Comparison of ENCODE assay signal across 30 cellular contexts in genomic region chr6:67885081-67886033, GRCh38.
"Had no signal": no experiment of that assay in that cellular context is flagged by ENCODE, and none has a peak within 500 bp of the region (broad histone marks: within the 10 kb centered on the region; RNA-seq: fewer than 3 reads in every experiment).

No MANE protein-coding gene starts in this region.

- H3K9me3 ChIP-seq: colonic mucosa, gastrocnemius medialis, lower lobe of right lung, right atrium auricular region, testis, tibial artery had no signal

- H3K4me3 ChIP-seq: colonic mucosa, gastrocnemius medialis, lower lobe of right lung, mucosa of descending colon, right atrium auricular region, smooth muscle cell, testis, tibial artery had no signal

- H3K9ac ChIP-seq: parathyroid adenoma had no signal

- H3K4me1 Mint-ChIP-seq: endodermal cell; neural crest cell; stimulated activated effector memory CD8-positive, alpha-beta T cell treated with anti-CD3 and anti-CD28 coated beads, Interleukin-12 subunit alpha, Interleukin-12 subunit beta, amount 100 ng/mL, for 72 hours had no signal

- H3K27ac ChIP-seq: colonic mucosa, epithelial cell of prostate, gastrocnemius medialis, lower lobe of right lung, neutrophil, parathyroid adenoma, right atrium auricular region, testis, tibial artery had no signal

- DNase-seq: colonic mucosa; effector CD8-positive, alpha-beta T cell; endodermal cell; foreskin fibroblast; gastrocnemius medialis; head of caudate nucleus; left ventricle myocardium superior; lower lobe of right lung; mucosa of descending colon; naive B cell; stimulated activated CD4-positive, alpha-beta T cell treated with anti-CD3 and anti-CD28 coated beads, Interleukin-2, amount 100 ng/mL, for 24 hours; stimulated activated CD4-positive, alpha-beta T cell treated with anti-CD3 and anti-CD28 coated beads, Interleukin-4, amount 100 ng/mL, for 24 hours; stimulated activated naive CD4-positive, alpha-beta T cell treated with Interleukin-2 at 50 U/mL for 16 hours; substantia nigra; testis; tibial artery had no signal

- H3K4me3 Mint-ChIP-seq: dendritic cell treated with granulocyte-macrophage colony-stimulating factor and Interleukin-4, amounts not matched to agents 40 ng/mL and 50 ng/mL, for 4 days; endodermal cell; naive B cell; natural killer cell treated with Interleukin-12 subunit alpha and Interleukin-12 subunit beta and Interleukin-15 and Interleukin-18, amount 100 ng/mL, for 72 hours; neural crest cell; stimulated activated effector memory CD8-positive, alpha-beta T cell treated with anti-CD3 and anti-CD28 coated beads, Interleukin-12 subunit alpha, Interleukin-12 subunit beta, amount 100 ng/mL, for 72 hours; type B pancreatic cell had no signal

- H3K4me1 ChIP-seq: colonic mucosa, gastrocnemius medialis, lower lobe of right lung, parathyroid adenoma, right atrium auricular region, testis, tibial artery had no signal

- H3K27me3 Mint-ChIP-seq: dendritic cell treated with granulocyte-macrophage colony-stimulating factor and Interleukin-4, amounts not matched to agents 40 ng/mL and 50 ng/mL, for 4 days; naive B cell; natural killer cell treated with Interleukin-12 subunit alpha and Interleukin-12 subunit beta and Interleukin-15 and Interleukin-18, amount 100 ng/mL, for 72 hours; progenitor cell of endocrine pancreas; type B pancreatic cell had no signal

- H3K27ac Mint-ChIP-seq: dendritic cell treated with granulocyte-macrophage colony-stimulating factor and Interleukin-4, amounts not matched to agents 40 ng/mL and 50 ng/mL, for 4 days; endodermal cell; naive B cell; natural killer cell treated with Interleukin-12 subunit alpha and Interleukin-12 subunit beta and Interleukin-15 and Interleukin-18, amount 100 ng/mL, for 72 hours; progenitor cell of endocrine pancreas; stimulated activated effector memory CD8-positive, alpha-beta T cell treated with anti-CD3 and anti-CD28 coated beads, Interleukin-12 subunit alpha, Interleukin-12 subunit beta, amount 100 ng/mL, for 72 hours; type B pancreatic cell had no signal

- H2AFZ ChIP-seq: parathyroid adenoma had no signal

- H3K4me2 ChIP-seq: smooth muscle cell had no signal

- H3K36me3 Mint-ChIP-seq: naive B cell; stimulated activated effector memory CD8-positive, alpha-beta T cell treated with anti-CD3 and anti-CD28 coated beads, Interleukin-12 subunit alpha, Interleukin-12 subunit beta, amount 100 ng/mL, for 72 hours; type B pancreatic cell had no signal

- H3K27me3 ChIP-seq: colonic mucosa, gastrocnemius medialis, neutrophil, right atrium auricular region, testis, tibial artery had no signal

- FAIRE-seq: keratinocyte had no signal

- ATAC-seq: esophagus mucosa; gastrocnemius medialis; left ventricle myocardium superior; lower lobe of right lung; mucosa of descending colon; natural killer cell treated with Interleukin-12 subunit alpha and Interleukin-12 subunit beta and Interleukin-15 and Interleukin-18, amount 100 ng/mL, for 72 hours; sciatic nerve; stimulated activated effector memory CD8-positive, alpha-beta T cell treated with anti-CD3 and anti-CD28 coated beads, Interleukin-12 subunit alpha, Interleukin-12 subunit beta, amount 100 ng/mL, for 72 hours had no signal

- H3K36me3 ChIP-seq: colonic mucosa, gastrocnemius medialis, lower lobe of right lung, neutrophil, right atrium auricular region, tibial artery had no signal

- H3K79me2 ChIP-seq: parathyroid adenoma had no signal
